In genomic region chr20:21702553-21703467, GRCh38 we compare ENCODE assay signal across 9 cellular contexts. TPM values are rescaled to one million over a fixed set of nuclear protein-coding genes. Genes with fewer than 3 reads are reported as not detected.
DNase-seq lines count a peak whose midpoint lies in the region; ATAC-seq, FAIRE-seq and TF ChIP-seq lines count a peak whose summit lies in the region.
"Had no signal": no experiment of that assay in that cellular context is flagged by ENCODE, and none has a peak within 500 bp of the region (broad histone marks: within the 10 kb centered on the region; RNA-seq: fewer than 3 reads in every experiment).

No MANE protein-coding gene starts in this region.

- no peak for ATAC-seq in body of pancreas
- peak; percentile 91 for ATAC-seq in HepG2
- no peak for ATAC-seq in HG02973 (IDR thresholded peaks at IDR 0.05; ENCODE audit: unreplicated experiment)

- H3K36me3 ChIP-seq in body of pancreas (replicated peaks in 1 of 2; ENCODE audit: insufficient read depth in 1 of 2, low read depth in 2 of 2), result no peaks in the 10 kb centered on the region
- H3K36me3 ChIP-seq in HepG2 (replicated peaks in 1 of 2; ENCODE audit: control insufficient read depth in 1 of 2, insufficient read depth in 2 of 2, low read length in 2 of 2), result no peaks in the 10 kb centered on the region
- no peaks in the 10 kb centered on the region for H3K36me3 ChIP-seq in stomach
- H3K36me3 ChIP-seq: BLaER1 had no signal

- H3K4me3 ChIP-seq in body of pancreas (no peak overlapping the region), HepG2 (replicated peaks in 1 of 3; ENCODE audit: insufficient read depth in 1 of 3, low read depth in 2 of 3, low read length in 3 of 3) (0 out of 6 replicates have a peak overlapping the region, but pooled peaks of 1 of the 3 experiments have one; percentile 12), stomach (peak overlapping the region in 3 of 4 donors; percentile 12 to 25 (median 20))
- H3K4me3 ChIP-seq: BLaER1 had no signal

- H3K27ac ChIP-seq in body of pancreas (no peak overlapping the region), HepG2 (ENCODE audit: extremely low read length, insufficient read depth, low read length) (no peak overlapping the region), stomach (no peak overlapping the region)
- H3K27ac ChIP-seq: BLaER1 had no signal

- in situ Hi-C loops in HepG2 (cut with HindIII; ENCODE audit: extremely low pct_ligation_motif_present, low pct_unique_long_range_greater_than_20kb), result loop anchor here (10.0 kb wide), 2 partner anchors 402 to 542 kb away; no protein-coding TSS in a partner anchor

- H3K4me1 ChIP-seq in body of pancreas (peaks cover 12% of the 10 kb centered on the region), HepG2 (ENCODE audit: insufficient read depth, low read length) (no peaks in the 10 kb centered on the region), stomach (peaks cover 0 to 51% (median 20%) of the 10 kb centered on the region in 4 donors)
- H3K4me1 ChIP-seq: BLaER1 had no signal

- H3K9me3 ChIP-seq in body of pancreas, result no peaks in the 10 kb centered on the region
- H3K9me3 ChIP-seq in HepG2 (ENCODE audit: low read length), result no peaks in the 10 kb centered on the region
- no peaks in the 10 kb centered on the region for H3K9me3 ChIP-seq in stomach

- WGBS in body of pancreas, 2 donors, result 3 to 6% methylated on average over 34 to 54 of the region's 54 CpGs
- WGBS in HepG2 (ENCODE audit: low lambda C conversion rate), result 37% methylated on average over 52 of the region's 54 CpGs
- WGBS in stomach, 5 donors, result 4 to 9% (median 7%) methylated on average over 29 to 54 of the region's 54 CpGs

- DNase-seq in NCI-H1436 (lab: John Stamatoyannopoulos, UW), result peak; percentile 25
- no peak for DNase-seq in NCI-H1436 treated with DMSO at 0.1 percent for 48 hours (lab: John Stamatoyannopoulos, UW)
- peak; percentile 48 for DNase-seq in NCI-H2029 (lab: John Stamatoyannopoulos, UW)
- peak; percentile 50 to 76 (median 62) for DNase-seq in body of pancreas
- peak; percentile 39 for DNase-seq in HepG2 (ENCODE audit: low spot score)
- DNase-seq in stomach, result no peak
- DNase-seq in NCI-H345 (lab: John Stamatoyannopoulos, UW), result no peak

- H2AFZ ChIP-seq in HepG2 (ENCODE audit: low read length), result no peak overlapping the region

- no peaks in the 10 kb centered on the region; the same call in 1 of the 2 replicates for H4K20me1 ChIP-seq in HepG2 (ENCODE audit: insufficient read depth, low read length)
- H4K20me1 ChIP-seq: BLaER1 had no signal

- TF ChIP-seq RAD21 in HepG2 (CRISPR knock-in tag; IDR thresholded peaks at IDR 0.05), result no peak

- BruUV-seq in HepG2 (replicated peaks; lab: Mats Ljungman, UMichigan), result no TSS peak

- TF ChIP-seq POLR2A in body of pancreas (IDR thresholded peaks at IDR 0.05), result no peak
- TF ChIP-seq POLR2A in HepG2 (IDR thresholded peaks at IDR 0.05; ENCODE audit: insufficient read depth in 1 of 2, low read depth in 2 of 2, low read length in 2 of 2), result no peak
- TF ChIP-seq POLR2A in stomach (IDR thresholded peaks at IDR 0.05), result no peak

- no peak overlapping the region for H3K4me2 ChIP-seq in HepG2 (ENCODE audit: low read depth, low read length)
- H3K4me2 ChIP-seq: BLaER1 had no signal

- CTCF ChIA-PET in HepG2 (lab: Yijun Ruan, JAX; ENCODE audit: low intra/inter-chr PET ratio, low total read pairs), result no interaction called here

- H3K9ac ChIP-seq in HepG2 (ENCODE audit: insufficient read depth, low read depth, low read length), result no peak overlapping the region
- H3K9ac ChIP-seq: BLaER1 had no signal

- H3K27me3 ChIP-seq in body of pancreas (peaks cover 0 to 43% of the 10 kb centered on the region in 2 donors), HepG2 (ENCODE audit: control insufficient read depth in 1 of 2, insufficient read depth in 2 of 2, low read length in 2 of 2) (peaks cover 26 to 87% of the 10 kb centered on the region in 2 experiments), stomach (peaks cover 41 to 100% (median 91%) of the 10 kb centered on the region in 3 donors)

- no peaks in the 10 kb centered on the region for H3K79me2 ChIP-seq in HepG2 (ENCODE audit: insufficient read depth, low read length)

- TF ChIP-seq EP300 in HepG2 (IDR thresholded peaks at IDR 0.05; ENCODE audit: low read depth in 2 of 2, low read length in 2 of 2) (no peak), HepG2 (CRISPR knock-in tag; IDR thresholded peaks at IDR 0.05; ENCODE audit: borderline replicate concordance) (no peak), stomach (IDR thresholded peaks at IDR 0.05) (no peak)

- TF ChIP-seq CTCF in body of pancreas (IDR thresholded peaks at IDR 0.05) (peak in 6 of 7 experiments; percentile 27 to 54 (median 44)), HepG2 (CRISPR knock-in tag; IDR thresholded peaks at IDR 0.05) (peak; percentile 86), stomach (IDR thresholded peaks at IDR 0.05) (peak in 1 of 7 experiments; percentile 14)

- intact Hi-C loops in body of pancreas (cut with DNase I), result no loop called here
- intact Hi-C loops in HepG2 (cut with micrococcal nuclease; ENCODE audit: unreplicated experiment), result no loop called here
- intact Hi-C loops in stomach (cut with DNase I; ENCODE audit: low total_unique reads), result no loop called here

- POLR2A ChIA-PET in HepG2 (lab: Yijun Ruan, JAX), result no interaction called here

- peak; percentile 84 for FAIRE-seq in HepG2 (lab: Jason Lieb, UNC)

TF ChIP-seq in HepG2, 621 proteins besides CTCF, POLR2A, EP300 and RAD21 (continues in another document):
- 0 out of 2 replicates have a peak, but pooled peaks have one; percentile 16 for TF ChIP-seq MAX (IDR thresholded peaks at IDR 0.05)
- TF ChIP-seq XRCC5 (optimal IDR thresholded peaks at IDR 0.05; ENCODE audit: low read length), result peak; percentile 66
- TF ChIP-seq PCBP1 (IDR thresholded peaks at IDR 0.05; ENCODE audit: borderline replicate concordance, low read depth, low read length), result no peak
- peak; percentile 82 for TF ChIP-seq HINFP (CRISPR knock-in tag; IDR thresholded peaks at IDR 0.05; ENCODE audit: low read depth)
- no peak for TF ChIP-seq NFE2L1 (CRISPR knock-in tag; IDR thresholded peaks at IDR 0.05; ENCODE audit: borderline replicate concordance)
- peak; percentile 99 for TF ChIP-seq ZNF576 (CRISPR knock-in tag; IDR thresholded peaks at IDR 0.05)
- TF ChIP-seq ZFP41 (CRISPR knock-in tag; IDR thresholded peaks at IDR 0.05; ENCODE audit: borderline replicate concordance), result no peak
- TF ChIP-seq MEIS2 (CRISPR knock-in tag; IDR thresholded peaks at IDR 0.05), result no peak
- peak; percentile 47; the same call in 1 of the 2 replicates for TF ChIP-seq TSC22D2 (CRISPR knock-in tag; IDR thresholded peaks at IDR 0.05; ENCODE audit: borderline replicate concordance)
- peak; percentile 63; the same call in 1 of the 2 replicates for TF ChIP-seq ZNF691 (CRISPR knock-in tag; IDR thresholded peaks at IDR 0.05; ENCODE audit: borderline replicate concordance, low read depth)
- peak; percentile 65; the same call in 1 of the 2 replicates for TF ChIP-seq KDM2A (CRISPR knock-in tag; IDR thresholded peaks at IDR 0.05; ENCODE audit: borderline replicate concordance, low read depth)

RNA-seq across cellular contexts. Expression of gene PAX1, which starts 2.7 kb away (rescaled TPM):
- total RNA-seq in body of pancreas (not detected), HepG2 (2016; rRNA removed; fragmentation: Illumina TruSeq; extraction: Trizol) (not detected in 2 replicates), stomach (not detected)
- not detected in 2 replicates for total RNA-seq in HepG2 (2016; cell fraction: cytosol; rRNA removed; fragmentation: Illumina TruSeq; extraction: Trizol; ENCODE audit: low read depth)
- total RNA-seq in HepG2 (2016; cell fraction: insoluble cytoplasmic fraction; rRNA removed; fragmentation: Illumina TruSeq; extraction: Trizol), result not detected in 2 replicates
- not detected in 2 replicates for total RNA-seq in HepG2 (2016; cell fraction: membrane; rRNA removed; fragmentation: Illumina TruSeq; extraction: Trizol)
- not detected in 2 replicates for total RNA-seq in HepG2 (2016; cell fraction: nucleus; rRNA removed; fragmentation: Illumina TruSeq; extraction: Trizol)
- polyA plus RNA-seq in HepG2 (2011; rRNA removed) (not detected in 2 replicates), stomach (not detected)
- not detected in 2 replicates for polyA plus RNA-seq in HepG2 (2011; cell fraction: cytosol; rRNA removed)
- not detected in 2 replicates for polyA plus RNA-seq in HepG2 (2011; cell fraction: nucleus; rRNA removed)
- polyA plus RNA-seq in HepG2 (2012), result not detected in 2 replicates
- not detected in 2 replicates for polyA plus RNA-seq in HepG2 (2016; cell fraction: cytosol; fragmentation: Illumina TruSeq; extraction: Trizol; ENCODE audit: low read depth)
- not detected in 2 replicates for polyA plus RNA-seq in HepG2 (2016; cell fraction: insoluble cytoplasmic fraction; fragmentation: Illumina TruSeq; extraction: Trizol; ENCODE audit: low read depth)
- polyA plus RNA-seq in HepG2 (2016; cell fraction: membrane; fragmentation: Illumina TruSeq; extraction: Trizol; ENCODE audit: low read depth), result not detected in 2 replicates
- not detected in 2 replicates for polyA plus RNA-seq in HepG2 (2016; cell fraction: nucleus; fragmentation: Illumina TruSeq; extraction: Trizol; ENCODE audit: insufficient read depth, low read depth)
- not detected in 2 replicates for polyA minus RNA-seq in HepG2 (2011; rRNA and poly(A)+ RNA removed; ENCODE audit: low replicate concordance)
- polyA minus RNA-seq in HepG2 (2011; cell fraction: cytosol; rRNA and poly(A)+ RNA removed), result not detected in 2 replicates
- polyA minus RNA-seq in HepG2 (2011; cell fraction: nucleus; rRNA and poly(A)+ RNA removed), result not detected in 2 replicates

Comparison
In these comparisons a context has a peak if more than half of its experiments do, and no peak if none do; other contexts are left out.
1. DNase-seq: peak in NCI-H1436 (single experiment), NCI-H2029 (single experiment), body of pancreas (4 of 4) and HepG2 (single experiment); none in NCI-H1436 treated with DMSO at 0.1 percent for 48 hours (single experiment), stomach (single experiment) and NCI-H345 (single experiment).
2. H3K4me3 ChIP-seq: peak in stomach (3 of 4); none in body of pancreas (0 of 2).